In the genomic region with DNA sequence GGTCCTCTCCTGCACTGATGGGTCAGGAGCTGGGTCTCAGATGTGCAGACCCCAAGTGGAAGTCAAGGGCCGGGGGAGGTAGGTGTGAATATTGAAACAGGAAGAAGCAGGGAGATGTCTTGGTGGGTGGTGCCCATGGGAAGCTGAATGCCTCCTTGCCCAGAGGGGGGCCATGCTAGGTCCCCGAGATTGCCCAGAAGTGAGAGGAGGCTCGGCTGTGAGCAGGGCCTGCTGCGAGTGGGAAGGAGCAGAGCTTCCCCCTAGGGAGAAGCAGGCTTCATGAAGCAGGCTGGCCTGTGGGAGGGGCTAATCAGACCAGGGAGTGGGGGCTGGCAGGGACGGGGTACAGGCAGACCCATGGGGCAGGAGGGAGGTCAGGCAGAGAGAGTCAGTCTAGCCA, we compare ENCODE assay signal across 38 cellular contexts.
"Had no signal": no experiment of that assay in that cellular context is flagged by ENCODE, and none has a peak within 500 bp of the region (broad histone marks: within the 10 kb centered on the region; RNA-seq: fewer than 3 reads in every experiment).

No MANE protein-coding gene starts in this region.

- H3K27ac Mint-ChIP-seq: activated CD4-positive, alpha-beta memory T cell treated with anti-CD3 and anti-CD28 coated beads, Interleukin-2, amount 10 ng/mL, durations not matched to agents 7 days and 5 days; activated CD4-positive, alpha-beta T cell treated with anti-CD3 and anti-CD28 coated beads for 36 hours; activated CD4-positive, alpha-beta T cell treated with anti-CD3 and anti-CD28 coated beads, Interleukin-2, amount 10 ng/mL, durations not matched to agents 7 days and 5 days; activated CD8-positive, alpha-beta memory T cell treated with anti-CD3 and anti-CD28 coated beads, Interleukin-2, amount 10 ng/mL, durations not matched to agents 7 days and 5 days; activated CD8-positive, alpha-beta T cell treated with anti-CD3 and anti-CD28 coated beads, Interleukin-2, amount 10 ng/mL, durations not matched to agents 7 days and 5 days; activated naive CD4-positive, alpha-beta T cell treated with anti-CD3 and anti-CD28 coated beads, Interleukin-2, amount 10 ng/mL, durations not matched to agents 7 days and 5 days; activated naive CD4-positive, alpha-beta T cell treated with anti-CD3 and anti-CD28 coated beads, Interleukin-2, amount 50 U/mL, for 24 hours; activated naive CD8-positive, alpha-beta T cell; activated naive CD8-positive, alpha-beta T cell treated with anti-CD3 and anti-CD28 coated beads, Interleukin-2, amount 10 ng/mL, durations not matched to agents 7 days and 5 days; activated naive CD8-positive, alpha-beta T cell treated with anti-CD3 and anti-CD28 coated beads, Interleukin-2, amount 50 U/mL, for 24 hours; activated T-cell treated with anti-CD3 and anti-CD28 coated beads, Interleukin-2, amount 50 U/mL, for 24 hours; activated T-helper 2 cell treated with anti-CD3 and anti-CD28 coated beads, Interferon-gamma antibody, Interleukin-2, Interleukin-4, amounts not matched to agents 10 μg/mL and 5 μg/mL and 100 μg/mL, durations not matched to agents 14 hours and 24 hours and 36 hours; brain; T-helper 1 cell treated with Interleukin-12 subunit alpha and Interleukin-12 subunit beta and Interleukin-4 antibody, amounts not matched to agents 30 μg/mL and 1 μg/mL, for 36 hours; T-helper 2 cell treated with Interferon-gamma antibody and Interleukin-4, amounts not matched to agents 5 μg/mL and 100 μg/mL, for 36 hours; WTC11 had no signal

- H3K27me3 Mint-ChIP-seq: activated CD4-positive, alpha-beta memory T cell treated with anti-CD3 and anti-CD28 coated beads, Interleukin-2, amount 10 ng/mL, durations not matched to agents 7 days and 5 days; activated CD4-positive, alpha-beta T cell treated with anti-CD3 and anti-CD28 coated beads, Interleukin-2, amount 10 ng/mL, durations not matched to agents 7 days and 5 days; activated CD8-positive, alpha-beta memory T cell treated with anti-CD3 and anti-CD28 coated beads, Interleukin-2, amount 10 ng/mL, durations not matched to agents 7 days and 5 days; activated naive CD4-positive, alpha-beta T cell treated with anti-CD3 and anti-CD28 coated beads, Interleukin-2, amount 10 ng/mL, durations not matched to agents 7 days and 5 days; activated naive CD8-positive, alpha-beta T cell treated with anti-CD3 and anti-CD28 coated beads, Interleukin-2, amount 10 ng/mL, durations not matched to agents 7 days and 5 days had no signal

- ATAC-seq: activated CD4-positive, alpha-beta T cell treated with anti-CD3 and anti-CD28 coated beads for 36 hours; activated CD4-positive, CD25-positive, alpha-beta regulatory T cell treated with anti-CD3 and anti-CD28 coated beads, Interleukin-2, amount 50 U/mL, for 24 hours; activated CD8-positive, alpha-beta memory T cell treated with anti-CD3 and anti-CD28 coated beads, Interleukin-2, amount 10 ng/mL, durations not matched to agents 7 days and 5 days; activated CD8-positive, alpha-beta T cell treated with anti-CD3 and anti-CD28 coated beads, Interleukin-2, amount 10 ng/mL, durations not matched to agents 7 days and 5 days; activated naive CD8-positive, alpha-beta T cell treated with anti-CD3 and anti-CD28 coated beads, Interleukin-2, amount 50 U/mL, for 24 hours; WTC11 had no signal

- H3K9me3 Mint-ChIP-seq: activated CD4-positive, alpha-beta memory T cell treated with anti-CD3 and anti-CD28 coated beads, Interleukin-2, amount 10 ng/mL, durations not matched to agents 7 days and 5 days; activated CD4-positive, alpha-beta T cell treated with anti-CD3 and anti-CD28 coated beads, Interleukin-2, amount 10 ng/mL, durations not matched to agents 7 days and 5 days; activated naive CD4-positive, alpha-beta T cell treated with anti-CD3 and anti-CD28 coated beads, Interleukin-2, amount 10 ng/mL, durations not matched to agents 7 days and 5 days; activated naive CD4-positive, alpha-beta T cell treated with anti-CD3 and anti-CD28 coated beads, Interleukin-2, amount 50 U/mL, for 24 hours; activated T-cell treated with anti-CD3 and anti-CD28 coated beads, Interleukin-2, amount 50 U/mL, for 24 hours; activated T-helper 2 cell treated with anti-CD3 and anti-CD28 coated beads, Interferon-gamma antibody, Interleukin-2, Interleukin-4, amounts not matched to agents 10 μg/mL and 5 μg/mL and 100 μg/mL, durations not matched to agents 14 hours and 24 hours and 36 hours; central memory CD8-positive, alpha-beta T cell; T-helper 1 cell treated with Interleukin-12 subunit alpha and Interleukin-12 subunit beta and Interleukin-4 antibody, amounts not matched to agents 30 μg/mL and 1 μg/mL, for 36 hours; T-helper 2 cell treated with Interferon-gamma antibody and Interleukin-4, amounts not matched to agents 5 μg/mL and 100 μg/mL, for 36 hours had no signal

- H3K36me3 ChIP-seq: ascending aorta, cardiac muscle cell, WERI-Rb-1 had no signal

- DNase-seq: activated CD4-positive, alpha-beta memory T cell treated with anti-CD3 and anti-CD28 coated beads, Interleukin-2, amount 10 ng/mL, durations not matched to agents 7 days and 5 days; activated CD4-positive, alpha-beta T cell treated with anti-CD3 and anti-CD28 coated beads for 1 hour; activated CD4-positive, alpha-beta T cell treated with anti-CD3 and anti-CD28 coated beads for 36 hours; activated CD4-positive, alpha-beta T cell treated with anti-CD3 and anti-CD28 coated beads for 48 hours; activated CD4-positive, alpha-beta T cell treated with anti-CD3 and anti-CD28 coated beads, Interleukin-2, amount 10 ng/mL, durations not matched to agents 7 days and 5 days; activated CD4-positive, alpha-beta T cell treated with anti-CD3 and anti-CD28 coated beads, Interleukin-2, amount 50 U/mL, for 48 hours; activated CD4-positive, CD25-positive, alpha-beta regulatory T cell; activated CD8-positive, alpha-beta memory T cell treated with anti-CD3 and anti-CD28 coated beads for 24 hours; activated CD8-positive, alpha-beta memory T cell treated with anti-CD3 and anti-CD28 coated beads, Interleukin-2, amount 10 ng/mL, durations not matched to agents 7 days and 5 days; activated CD8-positive, alpha-beta memory T cell treated with anti-CD3 and anti-CD28 coated beads, Interleukin-2, amount 50 U/mL, for 48 hours; activated CD8-positive, alpha-beta T cell treated with anti-CD3 and anti-CD28 coated beads, Interleukin-2, amount 10 ng/mL, durations not matched to agents 7 days and 5 days; activated effector memory CD4-positive, alpha-beta T cell treated with Interleukin-2 at 50 U/mL for 16 hours; activated gamma-delta T cell; activated naive CD4-positive, alpha-beta T cell treated with anti-CD3 and anti-CD28 coated beads, Interleukin-2, amount 10 ng/mL, durations not matched to agents 7 days and 5 days; activated naive CD4-positive, alpha-beta T cell treated with Interleukin-2 at 50 U/mL for 16 hours; activated naive CD8-positive, alpha-beta T cell treated with anti-CD3 and anti-CD28 coated beads, Interleukin-2, amount 10 ng/mL, durations not matched to agents 7 days and 5 days; activated naive CD8-positive, alpha-beta T cell treated with anti-CD3 and anti-CD28 coated beads, Interleukin-2, amount 50 U/mL, for 24 hours; activated T-cell treated with anti-CD3 and anti-CD28 coated beads, Interleukin-2, amount 50 U/mL, for 24 hours; activated T-cell treated with anti-CD3 and anti-CD28 coated beads, Interleukin-2, amount 50 U/mL, for 48 hours; amygdala; anterior cingulate cortex; caudate nucleus; cerebellar nuclear complex; T-helper 1 cell; T-helper 2 cell; T-helper 9 cell; WERI-Rb-1 had no signal

- H3K27ac ChIP-seq: ascending aorta, cardiac muscle cell, WERI-Rb-1 had no signal

- H3K4me3 Mint-ChIP-seq: activated CD4-positive, alpha-beta memory T cell treated with anti-CD3 and anti-CD28 coated beads, Interleukin-2, amount 10 ng/mL, durations not matched to agents 7 days and 5 days; activated CD4-positive, alpha-beta T cell treated with anti-CD3 and anti-CD28 coated beads for 36 hours; activated CD4-positive, alpha-beta T cell treated with anti-CD3 and anti-CD28 coated beads, Interleukin-2, amount 10 ng/mL, durations not matched to agents 7 days and 5 days; activated CD8-positive, alpha-beta memory T cell treated with anti-CD3 and anti-CD28 coated beads, Interleukin-2, amount 10 ng/mL, durations not matched to agents 7 days and 5 days; activated CD8-positive, alpha-beta T cell treated with anti-CD3 and anti-CD28 coated beads, Interleukin-2, amount 10 ng/mL, durations not matched to agents 7 days and 5 days; activated naive CD4-positive, alpha-beta T cell treated with anti-CD3 and anti-CD28 coated beads, Interleukin-2, amount 10 ng/mL, durations not matched to agents 7 days and 5 days; activated naive CD4-positive, alpha-beta T cell treated with anti-CD3 and anti-CD28 coated beads, Interleukin-2, amount 50 U/mL, for 24 hours; activated naive CD8-positive, alpha-beta T cell; activated naive CD8-positive, alpha-beta T cell treated with anti-CD3 and anti-CD28 coated beads, Interleukin-2, amount 10 ng/mL, durations not matched to agents 7 days and 5 days; activated naive CD8-positive, alpha-beta T cell treated with anti-CD3 and anti-CD28 coated beads, Interleukin-2, amount 50 U/mL, for 24 hours; activated T-cell treated with anti-CD3 and anti-CD28 coated beads, Interleukin-2, amount 50 U/mL, for 24 hours; brain; central memory CD8-positive, alpha-beta T cell; T-helper 1 cell treated with Interleukin-12 subunit alpha and Interleukin-12 subunit beta and Interleukin-4 antibody, amounts not matched to agents 30 μg/mL and 1 μg/mL, for 36 hours; T-helper 2 cell treated with Interferon-gamma antibody and Interleukin-4, amounts not matched to agents 5 μg/mL and 100 μg/mL, for 36 hours; WTC11 had no signal

- H3K36me3 Mint-ChIP-seq: activated CD8-positive, alpha-beta memory T cell treated with anti-CD3 and anti-CD28 coated beads, Interleukin-2, amount 10 ng/mL, durations not matched to agents 7 days and 5 days; activated naive CD4-positive, alpha-beta T cell treated with anti-CD3 and anti-CD28 coated beads, Interleukin-2, amount 10 ng/mL, durations not matched to agents 7 days and 5 days; activated naive CD4-positive, alpha-beta T cell treated with anti-CD3 and anti-CD28 coated beads, Interleukin-2, amount 50 U/mL, for 24 hours; activated naive CD8-positive, alpha-beta T cell; activated naive CD8-positive, alpha-beta T cell treated with anti-CD3 and anti-CD28 coated beads, Interleukin-2, amount 10 ng/mL, durations not matched to agents 7 days and 5 days; brain; WTC11 had no signal

- H3K4me1 Mint-ChIP-seq: activated CD4-positive, alpha-beta memory T cell treated with anti-CD3 and anti-CD28 coated beads, Interleukin-2, amount 10 ng/mL, durations not matched to agents 7 days and 5 days; activated CD4-positive, alpha-beta T cell treated with anti-CD3 and anti-CD28 coated beads for 36 hours; activated CD4-positive, alpha-beta T cell treated with anti-CD3 and anti-CD28 coated beads, Interleukin-2, amount 10 ng/mL, durations not matched to agents 7 days and 5 days; activated CD8-positive, alpha-beta memory T cell treated with anti-CD3 and anti-CD28 coated beads, Interleukin-2, amount 10 ng/mL, durations not matched to agents 7 days and 5 days; activated naive CD4-positive, alpha-beta T cell treated with anti-CD3 and anti-CD28 coated beads, Interleukin-2, amount 10 ng/mL, durations not matched to agents 7 days and 5 days; activated naive CD4-positive, alpha-beta T cell treated with anti-CD3 and anti-CD28 coated beads, Interleukin-2, amount 50 U/mL, for 24 hours; activated naive CD8-positive, alpha-beta T cell treated with anti-CD3 and anti-CD28 coated beads, Interleukin-2, amount 10 ng/mL, durations not matched to agents 7 days and 5 days; activated naive CD8-positive, alpha-beta T cell treated with anti-CD3 and anti-CD28 coated beads, Interleukin-2, amount 50 U/mL, for 24 hours; central memory CD8-positive, alpha-beta T cell had no signal

- H3K4me3 ChIP-seq: ascending aorta, cardiac muscle cell had no signal

- H3K9me3 ChIP-seq: ascending aorta had no signal

- H3K27me3 ChIP-seq: ascending aorta, cardiac muscle cell had no signal

- H3K4me1 ChIP-seq: ascending aorta had no signal
